Comparison of ENCODE assay signal across 30 cellular contexts in the genomic region with DNA sequence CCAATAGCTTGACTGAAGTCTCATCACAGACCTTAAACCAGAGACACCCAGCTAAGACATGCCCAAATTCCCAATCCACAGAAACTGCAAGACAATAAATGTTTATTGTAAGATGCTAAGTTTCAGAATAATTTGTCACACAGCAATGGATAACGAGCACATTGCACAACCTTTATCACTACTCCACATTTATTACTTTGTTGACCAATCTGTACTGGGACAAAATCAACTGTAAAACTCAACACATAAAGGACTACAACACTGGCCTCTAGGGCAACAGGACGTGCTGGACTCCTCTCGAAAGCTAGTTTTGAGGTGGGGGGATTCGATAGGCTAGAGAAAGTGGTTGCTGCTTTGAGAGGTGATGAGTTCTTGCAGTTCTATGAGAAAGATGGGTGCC. TPM values are rescaled to one million over a fixed set of nuclear protein-coding genes. Genes with fewer than 3 reads are reported as not detected.
"Had no signal": no experiment of that assay in that cellular context is flagged by ENCODE, and none has a peak within 500 bp of the region (broad histone marks: within the 10 kb centered on the region; RNA-seq: fewer than 3 reads in every experiment).

No MANE protein-coding gene starts in this region.

- H3K4me3 Mint-ChIP-seq: dendritic cell treated with granulocyte-macrophage colony-stimulating factor and Interleukin-4, amounts not matched to agents 40 ng/mL and 50 ng/mL, for 4 days; endodermal cell; mesothelial cell of epicardium; naive thymus-derived CD4-positive, alpha-beta T cell; nephron; neural progenitor cell; stimulated activated effector memory CD8-positive, alpha-beta T cell treated with anti-CD3 and anti-CD28 coated beads, Interleukin-12 subunit alpha, Interleukin-12 subunit beta, amount 100 ng/mL, for 72 hours; type B pancreatic cell had no signal

- H3K27me3 Mint-ChIP-seq: type B pancreatic cell had no signal

- ATAC-seq: esophagus mucosa; foreskin keratinocyte; gastroesophageal sphincter; left lobe of liver; naive thymus-derived CD4-positive, alpha-beta T cell; sciatic nerve; stimulated activated effector memory CD8-positive, alpha-beta T cell treated with anti-CD3 and anti-CD28 coated beads, Interleukin-12 subunit alpha, Interleukin-12 subunit beta, amount 100 ng/mL, for 72 hours had no signal

- H3K27ac Mint-ChIP-seq: dendritic cell treated with granulocyte-macrophage colony-stimulating factor and Interleukin-4, amounts not matched to agents 40 ng/mL and 50 ng/mL, for 4 days; endodermal cell; mesothelial cell of epicardium; nephron; neural progenitor cell; stimulated activated effector memory CD8-positive, alpha-beta T cell treated with anti-CD3 and anti-CD28 coated beads, Interleukin-12 subunit alpha, Interleukin-12 subunit beta, amount 100 ng/mL, for 72 hours; type B pancreatic cell had no signal

- H3K4me1 ChIP-seq: foreskin keratinocyte had no signal

- DNase-seq: effector CD8-positive, alpha-beta T cell; endodermal cell; foreskin keratinocyte; heart left ventricle; kidney glomerular epithelial cell; mesenchymal stem cell; naive thymus-derived CD4-positive, alpha-beta T cell; stimulated activated CD4-positive, alpha-beta T cell treated with anti-CD3 and anti-CD28 coated beads, Interleukin-12 subunit alpha, Interleukin-12 subunit beta, amount 100 ng/mL, for 4 hours; stimulated activated CD4-positive, alpha-beta T cell treated with anti-CD3 and anti-CD28 coated beads, Interleukin-1b, Interleukin-23, amount 100 ng/mL, for 48 hours; stimulated activated CD4-positive, alpha-beta T cell treated with anti-CD3 and anti-CD28 coated beads, Interleukin-4, amount 100 ng/mL, for 1 hour; stimulated activated naive CD4-positive, alpha-beta T cell treated with Interleukin-2 at 50 U/mL for 16 hours; stomach; substantia nigra; testis; tibial artery had no signal

- H3K27ac ChIP-seq: epithelial cell of prostate, foreskin keratinocyte, gastroesophageal sphincter, hepatocyte, neural progenitor cell, prostate gland, stomach, testis, tibial artery had no signal

- H3K36me3 Mint-ChIP-seq: stimulated activated effector memory CD8-positive, alpha-beta T cell treated with anti-CD3 and anti-CD28 coated beads, Interleukin-12 subunit alpha, Interleukin-12 subunit beta, amount 100 ng/mL, for 72 hours; type B pancreatic cell had no signal

- H3K4me3 ChIP-seq: gastroesophageal sphincter, heart left ventricle, hepatocyte, neural progenitor cell, prostate gland, right atrium auricular region, smooth muscle cell, stomach, testis, tibial artery had no signal

- H3K27me3 ChIP-seq: gastroesophageal sphincter, heart left ventricle, hepatocyte, neural progenitor cell, right atrium auricular region, stomach, testis, tibial artery had no signal

- H3K9me3 Mint-ChIP-seq: dendritic cell treated with granulocyte-macrophage colony-stimulating factor and Interleukin-4, amounts not matched to agents 40 ng/mL and 50 ng/mL, for 4 days; endodermal cell; mesothelial cell of epicardium; naive thymus-derived CD4-positive, alpha-beta T cell; nephron; neural progenitor cell; stimulated activated effector memory CD8-positive, alpha-beta T cell treated with anti-CD3 and anti-CD28 coated beads, Interleukin-12 subunit alpha, Interleukin-12 subunit beta, amount 100 ng/mL, for 72 hours; type B pancreatic cell had no signal

- H3K9me3 ChIP-seq: gastroesophageal sphincter, heart left ventricle, prostate gland, right atrium auricular region, stomach, testis, tibial artery had no signal

- H3K36me3 ChIP-seq: gastroesophageal sphincter, heart left ventricle, neural progenitor cell, prostate gland, right atrium auricular region, stomach, tibial artery had no signal

RNA-seq across cellular contexts. Expression of a gene that starts 42.7 kb away (rescaled TPM):
- total RNA-seq: naive thymus-derived CD4-positive, alpha-beta T cell had no signal
